In the genomic region with DNA sequence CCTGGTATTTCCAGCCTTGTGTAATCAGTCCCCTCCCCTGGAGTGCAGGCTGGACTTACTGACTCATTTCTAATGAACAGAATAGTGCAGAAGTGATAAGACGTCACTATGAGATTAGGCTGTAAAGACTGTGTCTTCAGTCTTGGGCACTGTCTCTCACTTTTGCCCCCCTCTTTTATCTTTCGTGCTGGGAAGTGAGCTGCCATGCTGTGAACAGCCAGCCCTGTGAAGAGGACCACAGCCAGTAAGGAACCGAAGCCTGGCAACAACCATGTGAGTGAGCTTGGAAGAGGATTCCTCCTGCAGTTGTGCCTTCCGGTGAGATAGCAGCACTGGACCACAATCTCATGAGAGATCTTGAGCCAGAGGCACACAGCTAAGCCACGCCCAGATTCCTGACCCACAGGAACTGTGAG, we compare ENCODE assay signal across 15 cellular contexts.
DNase-seq lines count a peak whose midpoint lies in the region; ATAC-seq and TF ChIP-seq lines count a peak whose summit lies in the region.
"Had no signal": no experiment of that assay in that cellular context is flagged by ENCODE, and none has a peak within 500 bp of the region (broad histone marks: within the 10 kb centered on the region; RNA-seq: fewer than 3 reads in every experiment).

No MANE protein-coding gene starts in this region.

- no peaks in the 10 kb centered on the region for H4K20me1 ChIP-seq in MM.1S (ENCODE audit: insufficient read depth, low read length)

- no peak overlapping the region for H3K9ac ChIP-seq in MM.1S (ENCODE audit: low read length)
- H3K9ac ChIP-seq: BLaER1 treated with 17β-estradiol and CSF1 and Interleukin-3, amounts not matched to agents 10 nM and 100 nM had no signal

- H3K9me3 Mint-ChIP-seq in naive thymus-derived CD4-positive, alpha-beta T cell, result no peaks in the 10 kb centered on the region
- H3K9me3 Mint-ChIP-seq: activated T-helper 1 cell treated with anti-CD3 and anti-CD28 coated beads, Interleukin-12 subunit alpha, Interleukin-12 subunit beta, Interleukin-2, Interleukin-4 antibody, amounts not matched to agents 30 ng/mL and 10 ng/mL and 1 ng/mL, durations not matched to agents 14 hours and 24 hours and 36 hours; stimulated activated effector memory CD8-positive, alpha-beta T cell treated with anti-CD3 and anti-CD28 coated beads, Interleukin-12 subunit alpha, Interleukin-12 subunit beta, amount 100 ng/mL, for 72 hours had no signal

- no peak overlapping the region for H2AFZ ChIP-seq in MM.1S (ENCODE audit: low read length)
- H2AFZ ChIP-seq: PC-9 had no signal

- CTCF ChIA-PET in naive thymus-derived CD4-positive, alpha-beta T cell (lab: Charles Lee), result interaction anchor here (0.6 kb wide), 1 partner anchor 348 kb away, joined by 3 read pairs; no protein-coding TSS in a partner anchor

- no peaks in the 10 kb centered on the region for H3K27me3 ChIP-seq in naive thymus-derived CD4-positive, alpha-beta T cell (ENCODE audit: control insufficient read depth in 2 of 2, insufficient read depth in 2 of 2, low read length in 2 of 2)
- H3K27me3 ChIP-seq in MM.1S (replicated peaks; ENCODE audit: insufficient read depth, low read length), result no peaks in the 10 kb centered on the region
- H3K27me3 ChIP-seq: ovary had no signal

- H3K4me3 ChIP-seq in epithelial cell of esophagus (ENCODE audit: low read length) (no peak overlapping the region), MM.1S (ENCODE audit: low read length) (no peak overlapping the region)
- no peak overlapping the region for H3K4me3 ChIP-seq in naive thymus-derived CD4-positive, alpha-beta T cell (ENCODE audit: low read length)
- H3K4me3 ChIP-seq: BLaER1 treated with 17β-estradiol and CSF1 and Interleukin-3, amounts not matched to agents 10 nM and 100 nM; ovary; PC-9 had no signal

- no peaks in the 10 kb centered on the region for H3F3A ChIP-seq in MM.1S (ENCODE audit: insufficient read depth, low read length)

- H3K4me3 Mint-ChIP-seq in naive thymus-derived CD4-positive, alpha-beta T cell, result no peak overlapping the region
- H3K4me3 Mint-ChIP-seq: activated T-helper 1 cell treated with anti-CD3 and anti-CD28 coated beads, Interleukin-12 subunit alpha, Interleukin-12 subunit beta, Interleukin-2, Interleukin-4 antibody, amounts not matched to agents 30 ng/mL and 10 ng/mL and 1 ng/mL, durations not matched to agents 14 hours and 24 hours and 36 hours; stimulated activated effector memory CD8-positive, alpha-beta T cell treated with anti-CD3 and anti-CD28 coated beads, Interleukin-12 subunit alpha, Interleukin-12 subunit beta, amount 100 ng/mL, for 72 hours had no signal

- H3K4me1 Mint-ChIP-seq in naive thymus-derived CD4-positive, alpha-beta T cell, result peaks cover 0 to 6% (median 0%) of the 10 kb centered on the region in 7 donors

- H3K4me2 ChIP-seq in MM.1S (ENCODE audit: low read depth, low read length), result no peak overlapping the region
- H3K4me2 ChIP-seq: BLaER1 treated with 17β-estradiol and CSF1 and Interleukin-3, amounts not matched to agents 10 nM and 100 nM; PC-9 had no signal

- intact Hi-C loops in naive thymus-derived CD4-positive, alpha-beta T cell (cut with micrococcal nuclease), result no loop called here

- POLR2A ChIA-PET in naive thymus-derived CD4-positive, alpha-beta T cell (lab: Charles Lee), result no interaction called here

- no peak overlapping the region for H3K27ac ChIP-seq in naive thymus-derived CD4-positive, alpha-beta T cell (ENCODE audit: low read depth, low read length)
- H3K27ac ChIP-seq in MM.1S (ENCODE audit: low read length), result no peak overlapping the region
- H3K27ac ChIP-seq: BLaER1 treated with 17β-estradiol and CSF1 and Interleukin-3, amounts not matched to agents 10 nM and 100 nM; ovary; PC-9 had no signal

- H3K9me2 ChIP-seq in MM.1S (replicated peaks; ENCODE audit: insufficient read depth, low read length), result no peaks in the 10 kb centered on the region

- peaks cover 0 to 30% (median 21%) of the 10 kb centered on the region in 5 donors for H3K36me3 Mint-ChIP-seq in naive thymus-derived CD4-positive, alpha-beta T cell

- no peaks in the 10 kb centered on the region for H3K27me3 Mint-ChIP-seq in naive thymus-derived CD4-positive, alpha-beta T cell

- no peaks in the 10 kb centered on the region for H3K4me1 ChIP-seq in naive thymus-derived CD4-positive, alpha-beta T cell (ENCODE audit: control insufficient read depth in 2 of 2, insufficient read depth in 2 of 2, low read length in 2 of 2)
- H3K4me1 ChIP-seq in MM.1S (ENCODE audit: low read length), result no peaks in the 10 kb centered on the region

- no peaks in the 10 kb centered on the region for H3K79me2 ChIP-seq in MM.1S (ENCODE audit: low read length)

- ATAC-seq in naive thymus-derived CD4-positive, alpha-beta T cell, result peak; percentile 55
- ATAC-seq in HG03439 (IDR thresholded peaks at IDR 0.05; ENCODE audit: unreplicated experiment) (no peak), HG03045 (IDR thresholded peaks at IDR 0.05; ENCODE audit: unreplicated experiment) (no peak)
- no peak for ATAC-seq in activated CD4-positive, CD25-positive, alpha-beta regulatory T cell treated with anti-CD3 and anti-CD28 coated beads, Interleukin-2, amount 50 U/mL, for 24 hours
- ATAC-seq: stimulated activated effector memory CD8-positive, alpha-beta T cell treated with anti-CD3 and anti-CD28 coated beads, Interleukin-12 subunit alpha, Interleukin-12 subunit beta, amount 100 ng/mL, for 72 hours had no signal

- TF ChIP-seq CTCF in epithelial cell of esophagus (IDR thresholded peaks at IDR 0.05; ENCODE audit: insufficient read depth, low read depth, low read length, missing control alignments), result no peak
- no peak for TF ChIP-seq CTCF in MM.1S (IDR thresholded peaks at IDR 0.05; ENCODE audit: low read length)

- no peaks in the 10 kb centered on the region for H3K36me3 ChIP-seq in naive thymus-derived CD4-positive, alpha-beta T cell (ENCODE audit: control insufficient read depth in 2 of 3, insufficient read depth in 3 of 3, low read length in 3 of 3)
- H3K36me3 ChIP-seq in MM.1S (replicated peaks; ENCODE audit: insufficient read depth, low read length), result no peaks in the 10 kb centered on the region
- H3K36me3 ChIP-seq: ovary had no signal

- no peaks in the 10 kb centered on the region for H3K9me3 ChIP-seq in naive thymus-derived CD4-positive, alpha-beta T cell (ENCODE audit: control insufficient read depth in 2 of 3, low read length in 3 of 3)
- no peaks in the 10 kb centered on the region for H3K9me3 ChIP-seq in MM.1S (replicated peaks; ENCODE audit: insufficient read depth, low read length)
- H3K9me3 ChIP-seq: BLaER1 treated with 17β-estradiol and CSF1 and Interleukin-3, amounts not matched to agents 10 nM and 100 nM; ovary had no signal

- DNase-seq in ELR (ENCODE audit: low read depth), result peak; percentile 43
- DNase-seq in RPMI7951 (ENCODE audit: low read depth), result peak; percentile 73
- peak; percentile 24 for DNase-seq in epithelial cell of esophagus (ENCODE audit: low read depth)
- DNase-seq in naive thymus-derived CD4-positive, alpha-beta T cell, result no peak
- DNase-seq in MM.1S, result no peak
- DNase-seq: left cardiac atrium, NCI-H2107, ovary had no signal

- H3K27ac Mint-ChIP-seq in naive thymus-derived CD4-positive, alpha-beta T cell, result no peak overlapping the region
- H3K27ac Mint-ChIP-seq: activated T-helper 1 cell treated with anti-CD3 and anti-CD28 coated beads, Interleukin-12 subunit alpha, Interleukin-12 subunit beta, Interleukin-2, Interleukin-4 antibody, amounts not matched to agents 30 ng/mL and 10 ng/mL and 1 ng/mL, durations not matched to agents 14 hours and 24 hours and 36 hours; stimulated activated effector memory CD8-positive, alpha-beta T cell treated with anti-CD3 and anti-CD28 coated beads, Interleukin-12 subunit alpha, Interleukin-12 subunit beta, amount 100 ng/mL, for 72 hours had no signal

Comparison
In these comparisons a context has a peak if more than half of its experiments do, and no peak if none do; other contexts are left out.
1. DNase-seq: peak in ELR (single experiment), RPMI7951 (single experiment) and epithelial cell of esophagus (single experiment); none in naive thymus-derived CD4-positive, alpha-beta T cell (0 of 9) and MM.1S (single experiment).